ENCODE assay signal across 8 cellular contexts in the genomic region with DNA sequence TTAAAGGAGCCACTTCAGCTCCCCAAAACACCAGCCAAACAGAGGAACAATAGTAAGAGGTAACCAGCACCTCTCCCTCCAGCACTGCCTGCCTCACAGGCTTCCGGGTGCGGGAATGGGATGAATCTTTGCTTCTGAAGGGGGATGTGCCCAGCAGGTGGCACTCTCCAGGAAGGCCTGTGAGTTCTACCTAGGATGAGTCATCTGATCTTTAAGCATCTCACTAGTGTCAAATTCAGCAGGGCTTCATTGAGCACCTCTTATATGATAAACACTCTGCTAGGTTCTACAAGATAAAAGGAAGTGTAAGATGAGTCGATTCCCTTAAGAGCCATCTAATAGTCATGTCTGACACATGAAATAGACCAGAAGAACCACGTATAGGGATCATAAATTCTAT.
DNase-seq lines count a peak whose midpoint lies in the region; ATAC-seq and FAIRE-seq lines count a peak whose summit lies in the region.

No MANE protein-coding gene starts in this region.

- no peak for FAIRE-seq in frontal cortex (lab: Jason Lieb, UNC)

- no peaks in the 10 kb centered on the region for H3K36me3 Mint-ChIP-seq in stimulated activated effector memory CD8-positive, alpha-beta T cell treated with anti-CD3 and anti-CD28 coated beads, Interleukin-12 subunit alpha, Interleukin-12 subunit beta, amount 100 ng/mL, for 72 hours

- H3K9me3 Mint-ChIP-seq in stimulated activated effector memory CD8-positive, alpha-beta T cell treated with anti-CD3 and anti-CD28 coated beads, Interleukin-12 subunit alpha, Interleukin-12 subunit beta, amount 100 ng/mL, for 72 hours: no peaks in the 10 kb centered on the region

- peaks cover 6% of the 10 kb centered on the region for H3K4me1 Mint-ChIP-seq in stimulated activated effector memory CD8-positive, alpha-beta T cell treated with anti-CD3 and anti-CD28 coated beads, Interleukin-12 subunit alpha, Interleukin-12 subunit beta, amount 100 ng/mL, for 72 hours

- H3K4me3 Mint-ChIP-seq in stimulated activated effector memory CD8-positive, alpha-beta T cell treated with anti-CD3 and anti-CD28 coated beads, Interleukin-12 subunit alpha, Interleukin-12 subunit beta, amount 100 ng/mL, for 72 hours: no peak overlapping the region

- DNase-seq in DMS153 treated with DMSO at 0.1 percent for 48 hours (lab: John Stamatoyannopoulos, UW; ENCODE audit: unreplicated experiment) (peak; percentile 78), HPDE6-E6E7 (ENCODE audit: extremely low spot score) (peak; percentile 71), RPMI7951 (ENCODE audit: low read depth) (peak; percentile 63), frontal cortex (ENCODE audit: low spot score in 2 of 2) (peak; percentile 7 to 30), NCI-H2081 (lab: John Stamatoyannopoulos, UW) (no peak), SKM-1 (lab: John Stamatoyannopoulos, UW; ENCODE audit: unreplicated experiment) (no peak)
- DNase-seq in stimulated activated effector memory CD8-positive, alpha-beta T cell treated with anti-CD3 and anti-CD28 coated beads, Interleukin-12 subunit alpha, Interleukin-12 subunit beta, amount 100 ng/mL, for 72 hours (ENCODE audit: low spot score in 2 of 2): no peak

- H3K27ac Mint-ChIP-seq in stimulated activated effector memory CD8-positive, alpha-beta T cell treated with anti-CD3 and anti-CD28 coated beads, Interleukin-12 subunit alpha, Interleukin-12 subunit beta, amount 100 ng/mL, for 72 hours: no peak overlapping the region

- peak; percentile 25 for ATAC-seq in stimulated activated effector memory CD8-positive, alpha-beta T cell treated with anti-CD3 and anti-CD28 coated beads, Interleukin-12 subunit alpha, Interleukin-12 subunit beta, amount 100 ng/mL, for 72 hours
- ATAC-seq in GM19395 (IDR thresholded peaks at IDR 0.05; ENCODE audit: unreplicated experiment): no peak

Comparison
In these comparisons a context has a peak if more than half of its experiments do, and no peak if none do; other contexts are left out.
1. DNase-seq: peak in DMS153 treated with DMSO at 0.1 percent for 48 hours (single experiment), HPDE6-E6E7 (single experiment), RPMI7951 (single experiment) and frontal cortex (2 of 2); none in stimulated activated effector memory CD8-positive, alpha-beta T cell treated with anti-CD3 and anti-CD28 coated beads, Interleukin-12 subunit alpha, Interleukin-12 subunit beta, amount 100 ng/mL, for 72 hours (0 of 2), NCI-H2081 (0 of 2) and SKM-1 (single experiment).